Comparison of ENCODE assay signal across 1 cellular context in the genomic region with DNA sequence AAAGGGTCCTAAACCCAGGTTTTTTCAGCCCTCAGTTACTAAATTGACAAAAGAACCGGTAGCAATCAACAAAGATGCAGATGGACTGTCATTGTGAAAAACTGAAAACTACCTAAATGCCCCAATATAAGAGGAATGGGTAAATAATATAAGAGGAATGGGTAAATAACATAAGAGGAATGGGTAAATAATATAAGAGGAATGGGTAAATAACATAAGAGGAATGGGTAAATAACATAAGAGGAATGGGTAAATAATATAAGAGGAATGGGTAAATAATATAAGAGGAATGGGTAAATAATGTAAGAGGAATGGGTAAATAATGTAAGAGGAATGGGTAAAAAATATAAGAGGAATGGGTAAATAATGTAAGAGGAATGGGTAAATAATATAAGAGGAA. TPM values are rescaled to one million over a fixed set of nuclear protein-coding genes. Genes with fewer than 3 reads are reported as not detected.
"Had no signal": no experiment of that assay in that cellular context is flagged by ENCODE, and none has a peak within 500 bp of the region (broad histone marks: within the 10 kb centered on the region; RNA-seq: fewer than 3 reads in every experiment).

No MANE protein-coding gene starts in this region.

RNA-seq across cellular contexts. Expression of gene PREX1, which starts 15.7 kb away (rescaled TPM):
- total RNA-seq: MCF 10A had no signal
